ENCODE assay signal across 22 cellular contexts in the genomic region with DNA sequence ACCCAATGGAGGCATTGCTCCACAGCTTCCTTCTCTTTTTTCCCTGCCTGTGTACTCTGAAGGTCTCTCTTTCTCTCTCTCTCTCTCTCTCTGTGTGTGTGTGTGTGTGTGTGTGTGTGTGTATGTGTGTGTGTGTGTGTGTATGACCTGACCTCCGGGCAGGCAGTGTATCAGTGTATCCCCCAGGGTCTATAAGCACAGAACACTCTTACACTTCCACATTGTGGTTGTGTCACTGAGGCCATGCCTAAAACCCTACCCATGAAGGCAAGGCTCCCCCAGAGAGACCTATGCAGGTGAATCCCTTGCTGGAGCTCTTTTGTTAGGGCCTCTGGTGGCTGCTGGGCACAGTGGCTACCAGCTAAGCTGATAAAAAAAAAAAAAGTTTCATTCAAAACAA.
DNase-seq lines count a peak whose midpoint lies in the region; ATAC-seq and TF ChIP-seq lines count a peak whose summit lies in the region.
"Had no signal": no experiment of that assay in that cellular context is flagged by ENCODE, and none has a peak within 500 bp of the region (broad histone marks: within the 10 kb centered on the region; RNA-seq: fewer than 3 reads in every experiment).

No MANE protein-coding gene starts in this region.

- H2AFZ ChIP-seq in OCI-LY7 (ENCODE audit: low read length) (peak overlapping the region; percentile 7), neural progenitor cell (replicated peaks) (no peak overlapping the region)
- H2AFZ ChIP-seq: GM23338 had no signal

- no peaks in the 10 kb centered on the region for H3K27me3 Mint-ChIP-seq in activated naive CD8-positive, alpha-beta T cell treated with anti-CD3 and anti-CD28 coated beads, Interleukin-2, amount 10 ng/mL, durations not matched to agents 7 days and 5 days
- no peaks in the 10 kb centered on the region for H3K27me3 Mint-ChIP-seq in activated naive CD8-positive, alpha-beta T cell treated with anti-CD3 and anti-CD28 coated beads, Interleukin-2, amount 50 U/mL, for 24 hours
- H3K27me3 Mint-ChIP-seq in neural progenitor cell (ENCODE audit: insufficient read depth, low read depth), result no peaks in the 10 kb centered on the region
- H3K27me3 Mint-ChIP-seq: CD4-positive, alpha-beta T cell had no signal

- no peaks in the 10 kb centered on the region for H3K36me3 Mint-ChIP-seq in activated naive CD8-positive, alpha-beta T cell treated with anti-CD3 and anti-CD28 coated beads, Interleukin-2, amount 10 ng/mL, durations not matched to agents 7 days and 5 days
- H3K36me3 Mint-ChIP-seq in activated naive CD8-positive, alpha-beta T cell treated with anti-CD3 and anti-CD28 coated beads, Interleukin-2, amount 50 U/mL, for 24 hours (ENCODE audit: low read depth), result no peaks in the 10 kb centered on the region
- H3K36me3 Mint-ChIP-seq in neural progenitor cell, result no peaks in the 10 kb centered on the region
- H3K36me3 Mint-ChIP-seq: CD14-positive monocyte had no signal

- no peak for ATAC-seq in activated naive CD8-positive, alpha-beta T cell treated with anti-CD3 and anti-CD28 coated beads, Interleukin-2, amount 10 ng/mL, durations not matched to agents 7 days and 5 days (ENCODE audit: low read depth)
- ATAC-seq in activated naive CD8-positive, alpha-beta T cell treated with anti-CD3 and anti-CD28 coated beads, Interleukin-2, amount 50 U/mL, for 24 hours, result no peak
- no peak for ATAC-seq in GM21447 (IDR thresholded peaks at IDR 0.05; ENCODE audit: unreplicated experiment)
- no peak for ATAC-seq in HG02970 (IDR thresholded peaks at IDR 0.05; ENCODE audit: low FRiP score, unreplicated experiment)
- ATAC-seq: A549, GM23338, HCT116 had no signal

- peak; percentile 14 for DNase-seq in activated naive CD8-positive, alpha-beta T cell treated with anti-CD3 and anti-CD28 coated beads, Interleukin-2, amount 10 ng/mL, durations not matched to agents 7 days and 5 days
- DNase-seq in activated naive CD8-positive, alpha-beta T cell treated with anti-CD3 and anti-CD28 coated beads, Interleukin-2, amount 50 U/mL, for 24 hours, result no peak
- DNase-seq in OCI-LY7 (ENCODE audit: low spot score) (peak; percentile 14), neural progenitor cell (ENCODE audit: low spot score) (peak; percentile 6), SW480 (ENCODE audit: low spot score) (no peak)
- DNase-seq: 8988T; AML-193; BE2C; CD4-positive, alpha-beta T cell; CD8-positive, alpha-beta memory T cell; COR-L47; DMS153; GF-D8; H9; HFFc6 had no signal

- no peak overlapping the region for H3K4me3 ChIP-seq in OCI-LY7 (ENCODE audit: low read depth, low read length, poor library complexity, severe bottlenecking)
- H3K4me3 ChIP-seq in neural progenitor cell, result no peak overlapping the region
- H3K4me3 ChIP-seq: A549; BLaER1 treated with 17β-estradiol and CSF1 and Interleukin-3, amounts not matched to agents 10 nM and 100 nM; GM23338 had no signal

- H3K27me3 ChIP-seq in neural progenitor cell, result peaks cover 8% of the 10 kb centered on the region
- H3K27me3 ChIP-seq: BE2C; BLaER1 treated with 17β-estradiol and CSF1 and Interleukin-3, amounts not matched to agents 10 nM and 100 nM had no signal

- peaks cover 5% of the 10 kb centered on the region for H3K4me1 ChIP-seq in OCI-LY7 (ENCODE audit: insufficient read depth, low read length, poor library complexity, severe bottlenecking)
- H3K4me1 ChIP-seq in neural progenitor cell, result peaks cover 25% of the 10 kb centered on the region
- H3K4me1 ChIP-seq: A549; BE2C; BLaER1 treated with 17β-estradiol and CSF1 and Interleukin-3, amounts not matched to agents 10 nM and 100 nM had no signal

- H3K79me2 ChIP-seq in OCI-LY7 (ENCODE audit: insufficient read depth, low read depth, low read length), result no peaks in the 10 kb centered on the region
- H3K79me2 ChIP-seq in neural progenitor cell (ENCODE audit: low read depth), result no peaks in the 10 kb centered on the region

- peaks cover 7% of the 10 kb centered on the region for H3F3A ChIP-seq in neural progenitor cell (ENCODE audit: low read depth)

- peaks cover 3% of the 10 kb centered on the region for H3K9me3 Mint-ChIP-seq in activated naive CD8-positive, alpha-beta T cell treated with anti-CD3 and anti-CD28 coated beads, Interleukin-2, amount 10 ng/mL, durations not matched to agents 7 days and 5 days
- H3K9me3 Mint-ChIP-seq in activated naive CD8-positive, alpha-beta T cell treated with anti-CD3 and anti-CD28 coated beads, Interleukin-2, amount 50 U/mL, for 24 hours, result peaks cover 11% of the 10 kb centered on the region
- no peaks in the 10 kb centered on the region for H3K9me3 Mint-ChIP-seq in neural progenitor cell
- H3K9me3 Mint-ChIP-seq: GM23338, H9, HFFc6 had no signal

- TF ChIP-seq CTCF in OCI-LY7 (conservative IDR thresholded peaks at IDR 0.05; ENCODE audit: low read length), result no peak
- no peak for TF ChIP-seq CTCF in neural progenitor cell (IDR thresholded peaks at IDR 0.05)

- H4K20me1 ChIP-seq in OCI-LY7 (ENCODE audit: insufficient read depth, low read length) (no peaks in the 10 kb centered on the region), neural progenitor cell (ENCODE audit: low read depth) (no peaks in the 10 kb centered on the region)
- H4K20me1 ChIP-seq: BLaER1 treated with 17β-estradiol and CSF1 and Interleukin-3, amounts not matched to agents 10 nM and 100 nM had no signal

- H3K27ac Mint-ChIP-seq in activated naive CD8-positive, alpha-beta T cell treated with anti-CD3 and anti-CD28 coated beads, Interleukin-2, amount 10 ng/mL, durations not matched to agents 7 days and 5 days, result no peak overlapping the region
- H3K27ac Mint-ChIP-seq in activated naive CD8-positive, alpha-beta T cell treated with anti-CD3 and anti-CD28 coated beads, Interleukin-2, amount 50 U/mL, for 24 hours, result no peak overlapping the region
- H3K27ac Mint-ChIP-seq in neural progenitor cell, result no peak overlapping the region
- H3K27ac Mint-ChIP-seq: CD14-positive monocyte; CD4-positive, alpha-beta T cell; CD8-positive, alpha-beta memory T cell; GM23338; H9; HFFc6 had no signal

- H3K27ac ChIP-seq in OCI-LY7 (ENCODE audit: low read depth, low read length, poor library complexity, severe bottlenecking), result no peak overlapping the region
- H3K27ac ChIP-seq in neural progenitor cell, result no peak overlapping the region
- H3K27ac ChIP-seq: A549; BLaER1 treated with 17β-estradiol and CSF1 and Interleukin-3, amounts not matched to agents 10 nM and 100 nM had no signal

- H3K9ac ChIP-seq in neural progenitor cell, result no peak overlapping the region
- H3K9ac ChIP-seq: BLaER1 treated with 17β-estradiol and CSF1 and Interleukin-3, amounts not matched to agents 10 nM and 100 nM had no signal

- H3K4me2 ChIP-seq in OCI-LY7 (ENCODE audit: low read length) (no peak overlapping the region), neural progenitor cell (no peak overlapping the region)
- H3K4me2 ChIP-seq: A549; BLaER1 treated with 17β-estradiol and CSF1 and Interleukin-3, amounts not matched to agents 10 nM and 100 nM; GM23338 had no signal

- POLR2A ChIA-PET in activated naive CD8-positive, alpha-beta T cell treated with anti-CD3 and anti-CD28 coated beads, Interleukin-2, amount 10 ng/mL, durations not matched to agents 7 days and 5 days (lab: Charles Lee), result interaction anchor here (0.7 kb wide), 1 partner anchor 33 kb away, joined by 3 read pairs; no protein-coding TSS in a partner anchor
- POLR2A ChIA-PET in OCI-LY7 (lab: Charles Lee), result interaction anchor here (0.6 to 1.8 kb wide), 6 partner anchors 11 to 1752 kb away, joined by 3 to 6 read pairs (median 4); no protein-coding TSS in a partner anchor

- H3K36me3 ChIP-seq in OCI-LY7 (ENCODE audit: insufficient read depth, low read length), result no peaks in the 10 kb centered on the region; the same call in 1 of the 2 replicates
- no peaks in the 10 kb centered on the region for H3K36me3 ChIP-seq in neural progenitor cell
- H3K36me3 ChIP-seq: BE2C; BLaER1 treated with 17β-estradiol and CSF1 and Interleukin-3, amounts not matched to agents 10 nM and 100 nM had no signal

- CTCF ChIA-PET in OCI-LY7 (lab: Charles Lee; ENCODE audit: unreplicated experiment), result no interaction called here

- H3K4me1 Mint-ChIP-seq in activated naive CD8-positive, alpha-beta T cell treated with anti-CD3 and anti-CD28 coated beads, Interleukin-2, amount 10 ng/mL, durations not matched to agents 7 days and 5 days, result no peaks in the 10 kb centered on the region
- no peaks in the 10 kb centered on the region for H3K4me1 Mint-ChIP-seq in activated naive CD8-positive, alpha-beta T cell treated with anti-CD3 and anti-CD28 coated beads, Interleukin-2, amount 50 U/mL, for 24 hours
- no peaks in the 10 kb centered on the region for H3K4me1 Mint-ChIP-seq in neural progenitor cell
- H3K4me1 Mint-ChIP-seq: CD14-positive monocyte; CD8-positive, alpha-beta memory T cell had no signal

- no TSS peak for BruUV-seq in OCI-LY7 (replicated peaks; lab: Mats Ljungman, UMichigan)

- intact Hi-C loops in OCI-LY7 (cut with micrococcal nuclease; ENCODE audit: unreplicated experiment), result no loop called here

- H3K9me3 ChIP-seq in OCI-LY7 (ENCODE audit: low read length), result peaks cover 20% of the 10 kb centered on the region; the same call in 1 of the 2 replicates
- H3K9me3 ChIP-seq in neural progenitor cell (ENCODE audit: low read depth), result no peaks in the 10 kb centered on the region
- H3K9me3 ChIP-seq: A549; BE2C; BLaER1 treated with 17β-estradiol and CSF1 and Interleukin-3, amounts not matched to agents 10 nM and 100 nM had no signal

- H3K4me3 Mint-ChIP-seq in activated naive CD8-positive, alpha-beta T cell treated with anti-CD3 and anti-CD28 coated beads, Interleukin-2, amount 10 ng/mL, durations not matched to agents 7 days and 5 days, result no peak overlapping the region
- H3K4me3 Mint-ChIP-seq in activated naive CD8-positive, alpha-beta T cell treated with anti-CD3 and anti-CD28 coated beads, Interleukin-2, amount 50 U/mL, for 24 hours, result no peak overlapping the region
- H3K4me3 Mint-ChIP-seq in neural progenitor cell, result no peak overlapping the region
- H3K4me3 Mint-ChIP-seq: CD14-positive monocyte; CD4-positive, alpha-beta T cell; CD8-positive, alpha-beta memory T cell; GM23338; H9; HFFc6 had no signal

- no peaks in the 10 kb centered on the region for H3K9me2 ChIP-seq in OCI-LY7 (ENCODE audit: insufficient read depth, low read length)

Comparison
In these comparisons a context has a peak if more than half of its experiments do, and no peak if none do; other contexts are left out.
1. DNase-seq: peak in activated naive CD8-positive, alpha-beta T cell treated with anti-CD3 and anti-CD28 coated beads, Interleukin-2, amount 10 ng/mL, durations not matched to agents 7 days and 5 days (single experiment), OCI-LY7 (single experiment) and neural progenitor cell (single experiment); none in activated naive CD8-positive, alpha-beta T cell treated with anti-CD3 and anti-CD28 coated beads, Interleukin-2, amount 50 U/mL, for 24 hours (single experiment) and SW480 (single experiment).